Comparison of ENCODE assay signal across 8 cellular contexts in genomic region chr2:191245869-191246531, GRCh38. TPM values are rescaled to one million over a fixed set of nuclear protein-coding genes. Genes with fewer than 3 reads are reported as not detected.
DNase-seq lines count a peak whose midpoint lies in the region; ATAC-seq and TF ChIP-seq lines count a peak whose summit lies in the region.

No MANE protein-coding gene starts in this region.

- no peaks in the 10 kb centered on the region for H3K4me1 ChIP-seq in esophagus (ENCODE audit: control insufficient read depth in 2 of 2, insufficient read depth in 2 of 2, low read length in 1 of 2)
- H3K4me1 ChIP-seq in mucosa of stomach (ENCODE audit: control insufficient read depth, insufficient read depth, low read length), result peaks cover 6% of the 10 kb centered on the region
- peaks cover 0 to 46% (median 26%) of the 10 kb centered on the region in 4 donors for H3K4me1 ChIP-seq in tibial artery

- H3K27ac ChIP-seq in esophagus (ENCODE audit: low read depth in 2 of 2, low read length in 1 of 2) (peak overlapping the region; percentile 68 to 90), tibial artery (peak overlapping the region; percentile 80 to 84)

- H3K9ac ChIP-seq in mucosa of stomach (ENCODE audit: low read length), result peak overlapping the region; percentile 74

- CTCF ChIA-PET in AG04449 (lab: Yijun Ruan, JAX), result interaction anchor here (0.9 to 5.3 kb wide), 10 partner anchors 15 to 255 kb away, joined by 3 to 43 read pairs (median 5); no protein-coding TSS in a partner anchor

- no peak for DNase-seq in AG04449 (ENCODE audit: low read depth, low spot score)
- DNase-seq in NCI-H146 (lab: John Stamatoyannopoulos, UW), result peak; percentile 60
- peak; percentile 2 to 3 for DNase-seq in activated CD4-positive, alpha-beta T cell treated with anti-CD3 and anti-CD28 coated beads, Interleukin-2, amount 50 U/mL, for 24 hours (ENCODE audit: low read depth in 1 of 2, low spot score in 1 of 2)
- peak; percentile 41 to 75 for DNase-seq in tibial artery
- no peak for DNase-seq in amygdala (lab: John Stamatoyannopoulos, UW)

- 2 to 5% methylated on average over 31 to 34 of the region's 34 CpGs for WGBS in esophagus, 2 donors

- H3K4me3 ChIP-seq in AG04449 (ENCODE audit: low read depth, low read length), result peak overlapping the region; percentile 93
- H3K4me3 ChIP-seq in esophagus (ENCODE audit: low read depth in 1 of 2, low read length in 2 of 2), result peak overlapping the region; percentile 60 to 78
- H3K4me3 ChIP-seq in mucosa of stomach (ENCODE audit: low read length), result peak overlapping the region; percentile 38
- peak overlapping the region; percentile 80 to 87 for H3K4me3 ChIP-seq in tibial artery

- TF ChIP-seq CTCF in AG04449 (IDR thresholded peaks at IDR 0.05; ENCODE audit: insufficient read depth, low read length, missing control alignments) (no peak), tibial artery (IDR thresholded peaks at IDR 0.05) (no peak)

- intact Hi-C loops in tibial artery (cut with DNase I; ENCODE audit: low total_unique reads), result no loop called here

- peaks cover 0 to 2% of the 10 kb centered on the region in 2 donors for H3K9me3 ChIP-seq in esophagus (ENCODE audit: control insufficient read depth in 2 of 2, insufficient read depth in 1 of 2, low read depth in 1 of 2, low read length in 1 of 2)
- no peaks in the 10 kb centered on the region for H3K9me3 ChIP-seq in mucosa of stomach (ENCODE audit: control insufficient read depth, low read length)
- no peaks in the 10 kb centered on the region for H3K9me3 ChIP-seq in tibial artery

- no peaks in the 10 kb centered on the region for H3K27me3 ChIP-seq in esophagus (ENCODE audit: control insufficient read depth in 1 of 2, insufficient read depth in 2 of 2, low read length in 2 of 2)
- H3K27me3 ChIP-seq in mucosa of stomach (ENCODE audit: control insufficient read depth, insufficient read depth, low read length), result no peaks in the 10 kb centered on the region
- no peaks in the 10 kb centered on the region for H3K27me3 ChIP-seq in tibial artery

- H3K36me3 ChIP-seq in esophagus (ENCODE audit: control insufficient read depth in 2 of 2, insufficient read depth in 2 of 2, low read length in 1 of 2) (no peaks in the 10 kb centered on the region), mucosa of stomach (ENCODE audit: control insufficient read depth, insufficient read depth, low read length) (no peaks in the 10 kb centered on the region), tibial artery (no peaks in the 10 kb centered on the region)

- POLR2A ChIA-PET in AG04449 (lab: Yijun Ruan, JAX), result interaction anchor here (0.6 to 2.2 kb wide), 9 partner anchors 16 to 249 kb away, joined by 3 to 8 read pairs (median 3); no protein-coding TSS in a partner anchor

- ATAC-seq in GM19395 (IDR thresholded peaks at IDR 0.05; ENCODE audit: unreplicated experiment), result peak; percentile 8

RNA-seq across cellular contexts. Expression of gene MYO1B, which starts 0.8 kb away (rescaled TPM):
- polyA plus RNA-seq in esophagus, result 10 to 100 TPM; 12.9 to 25.6 TPM

Comparison
In these comparisons a context has a peak if more than half of its experiments do, and no peak if none do; other contexts are left out.
1. DNase-seq: peak in NCI-H146 (single experiment), activated CD4-positive, alpha-beta T cell treated with anti-CD3 and anti-CD28 coated beads, Interleukin-2, amount 50 U/mL, for 24 hours (2 of 2) and tibial artery (2 of 2); none in AG04449 (single experiment) and amygdala (0 of 56).
2. H3K4me3 ChIP-seq: peak in every context shown above with its lines; median percentile 93 in AG04449; 84 in tibial artery; 69 in esophagus; 38 in mucosa of stomach.